29 cellular contexts compared by ENCODE assay signal in the genomic region with DNA sequence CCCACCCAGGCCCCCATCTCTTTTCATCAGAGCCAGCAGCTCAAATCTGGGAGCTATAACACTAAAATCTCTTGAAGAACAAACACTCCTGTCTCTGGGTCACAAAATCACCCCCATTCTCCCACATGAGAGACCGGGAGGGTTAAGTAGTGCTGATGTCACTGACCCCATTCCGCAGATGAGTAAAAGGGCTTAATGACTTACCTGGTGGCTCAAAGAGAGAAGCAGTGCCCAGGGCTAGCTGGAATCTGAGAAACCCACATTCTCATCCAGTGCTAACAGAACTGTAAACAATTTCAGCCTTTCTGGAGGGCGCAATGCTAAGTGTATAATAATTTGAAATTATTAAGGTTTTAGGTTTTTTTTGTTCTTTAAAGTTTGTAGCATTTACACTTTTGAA. TPM values are rescaled to one million over a fixed set of nuclear protein-coding genes. Genes with fewer than 3 reads are reported as not detected.
"Had no signal": no experiment of that assay in that cellular context is flagged by ENCODE, and none has a peak within 500 bp of the region (broad histone marks: within the 10 kb centered on the region; RNA-seq: fewer than 3 reads in every experiment).

No MANE protein-coding gene starts in this region.

- H3K4me1 ChIP-seq: ascending aorta had no signal

- H3K4me3 ChIP-seq: ascending aorta, cardiac muscle cell had no signal

- H3K27me3 ChIP-seq: ascending aorta, cardiac muscle cell had no signal

- H3K9me3 ChIP-seq: ascending aorta had no signal

- ATAC-seq: activated CD8-positive, alpha-beta memory T cell treated with anti-CD3 and anti-CD28 coated beads, Interleukin-2, amount 10 ng/mL, durations not matched to agents 7 days and 5 days; activated CD8-positive, alpha-beta T cell treated with anti-CD3 and anti-CD28 coated beads, Interleukin-2, amount 10 ng/mL, durations not matched to agents 7 days and 5 days; activated naive CD8-positive, alpha-beta T cell treated with anti-CD3 and anti-CD28 coated beads, Interleukin-2, amount 50 U/mL, for 24 hours had no signal

- DNase-seq: activated B cell treated with CpG ODN at 0.5 μM for 24 hours; activated CD4-positive, alpha-beta memory T cell treated with anti-CD3 and anti-CD28 coated beads, Interleukin-2, amount 10 ng/mL, durations not matched to agents 7 days and 5 days; activated CD4-positive, alpha-beta T cell treated with anti-CD3 and anti-CD28 coated beads for 48 hours; activated CD4-positive, alpha-beta T cell treated with anti-CD3 and anti-CD28 coated beads, Interleukin-2, amount 10 ng/mL, durations not matched to agents 7 days and 5 days; activated CD4-positive, alpha-beta T cell treated with anti-CD3 and anti-CD28 coated beads, Interleukin-2, amount 50 U/mL, for 48 hours; activated CD4-positive, CD25-positive, alpha-beta regulatory T cell treated with anti-CD3 and anti-CD28 coated beads, Interleukin-2, amount 50 U/mL, for 72 hours; activated CD8-positive, alpha-beta memory T cell treated with anti-CD3 and anti-CD28 coated beads for 24 hours; activated CD8-positive, alpha-beta memory T cell treated with anti-CD3 and anti-CD28 coated beads, Interleukin-2, amount 10 ng/mL, durations not matched to agents 7 days and 5 days; activated CD8-positive, alpha-beta memory T cell treated with anti-CD3 and anti-CD28 coated beads, Interleukin-2, amount 50 U/mL, for 48 hours; activated CD8-positive, alpha-beta T cell treated with anti-CD3 and anti-CD28 coated beads, Interleukin-2, amount 10 ng/mL, durations not matched to agents 7 days and 5 days; activated effector memory CD4-positive, alpha-beta T cell treated with Interleukin-2 at 50 U/mL for 16 hours; activated gamma-delta T cell; activated naive CD4-positive, alpha-beta T cell treated with anti-CD3 and anti-CD28 coated beads, Interleukin-2, amount 10 ng/mL, durations not matched to agents 7 days and 5 days; activated naive CD4-positive, alpha-beta T cell treated with Interleukin-2 at 50 U/mL for 16 hours; activated naive CD8-positive, alpha-beta T cell treated with anti-CD3 and anti-CD28 coated beads, Interleukin-2, amount 10 ng/mL, durations not matched to agents 7 days and 5 days; activated naive CD8-positive, alpha-beta T cell treated with anti-CD3 and anti-CD28 coated beads, Interleukin-2, amount 50 U/mL, for 24 hours; activated T-cell treated with anti-CD3 and anti-CD28 coated beads, Interleukin-2, amount 50 U/mL, for 24 hours; activated T-cell treated with anti-CD3 and anti-CD28 coated beads, Interleukin-2, amount 50 U/mL, for 48 hours; amygdala; anterior cingulate cortex; caudate nucleus; cerebellar nuclear complex; T-helper 1 cell; T-helper 2 cell; T-helper 9 cell had no signal

- H3K27ac ChIP-seq: ascending aorta, cardiac muscle cell, VCaP had no signal

- H3K36me3 ChIP-seq: ascending aorta, cardiac muscle cell had no signal

RNA-seq across cellular contexts. Expression of a gene that starts 26.3 kb away (rescaled TPM):
- total RNA-seq: activated B cell treated with CpG ODN at 0.5 μM for 24 hours; activated CD4-positive, alpha-beta T cell treated with anti-CD3 and anti-CD28 coated beads, Interleukin-2, amount 10 ng/mL, durations not matched to agents 7 days and 5 days; activated CD8-positive, alpha-beta T cell treated with anti-CD3 and anti-CD28 coated beads, Interleukin-2, amount 10 ng/mL, durations not matched to agents 7 days and 5 days; activated naive CD8-positive, alpha-beta T cell treated with anti-CD3 and anti-CD28 coated beads, Interleukin-2, amount 10 ng/mL, durations not matched to agents 7 days and 5 days; ascending aorta; bronchial epithelial cell had no signal
